Comparison of ENCODE assay signal across 11 cellular contexts in the genomic region with DNA sequence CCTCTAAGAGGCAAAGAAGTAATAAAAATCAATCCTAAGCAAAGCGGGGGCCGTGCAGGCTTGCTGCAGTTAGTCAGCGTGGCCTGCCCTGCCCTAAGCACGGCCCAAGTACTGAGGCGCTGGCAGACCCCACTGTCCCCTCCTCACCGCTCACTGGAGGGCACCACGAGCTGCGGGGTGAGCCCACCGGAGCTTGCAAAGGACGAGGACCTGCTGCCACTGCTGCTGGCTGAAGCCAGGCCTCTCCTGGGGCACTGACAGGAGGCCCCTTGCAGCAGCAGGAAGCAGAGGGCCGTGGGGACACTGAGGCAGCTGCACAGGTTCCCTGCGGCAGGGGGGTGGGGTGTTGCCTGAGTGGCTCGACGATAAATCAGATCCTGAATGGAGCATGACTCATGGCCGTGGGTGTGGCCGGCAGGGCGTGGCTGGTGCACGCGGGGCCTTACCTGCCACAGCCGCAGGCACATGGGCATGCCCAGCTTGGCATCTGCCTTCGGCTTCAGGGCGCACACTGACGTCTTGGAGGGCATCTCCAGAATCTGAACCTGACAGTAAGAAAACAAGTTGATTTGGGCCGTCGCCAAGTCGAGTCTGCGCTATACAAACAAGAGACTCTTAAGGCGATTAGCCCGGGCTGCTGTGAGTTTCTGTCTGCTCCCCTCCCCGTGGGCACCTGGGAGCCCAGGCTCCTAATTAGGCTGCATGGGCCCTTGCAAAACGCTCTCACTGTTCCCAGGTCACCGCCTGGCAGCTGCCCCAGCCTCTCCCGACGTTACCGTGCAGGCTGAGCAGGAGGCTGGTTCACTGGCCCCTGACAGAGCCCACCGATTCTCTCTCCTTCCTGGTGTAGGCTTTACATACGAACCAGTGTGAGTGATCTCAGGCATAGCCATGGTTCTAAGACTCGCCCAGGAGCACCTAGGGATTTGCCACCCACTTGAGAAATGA. TPM values are rescaled to one million over a fixed set of nuclear protein-coding genes. Genes with fewer than 3 reads are reported as not detected.
A peak's percentile ranks its signal among the peaks of the same experiment; 100 is the strongest.
DNase-seq lines count a peak whose midpoint lies in the region; ATAC-seq, FAIRE-seq and TF ChIP-seq lines count a peak whose summit lies in the region.
"Had no signal": no experiment of that assay in that cellular context is flagged by ENCODE, and none has a peak within 500 bp of the region (broad histone marks: within the 10 kb centered on the region; RNA-seq: fewer than 3 reads in every experiment).

No MANE protein-coding gene starts in this region.

- no peaks in the 10 kb centered on the region for H3K27me3 ChIP-seq in PC-9 (ENCODE audit: insufficient read depth, low read depth)

- H3F3A ChIP-seq in PC-9 (ENCODE audit: insufficient read depth, low read depth), result peaks cover 27% of the 10 kb centered on the region

- peaks cover 2% of the 10 kb centered on the region for H3K36me3 Mint-ChIP-seq in activated naive CD4-positive, alpha-beta T cell treated with anti-CD3 and anti-CD28 coated beads for 36 hours (ENCODE audit: low read depth)

- ATAC-seq in left ventricle myocardium superior, result no peak
- ATAC-seq in GM18511 (IDR thresholded peaks at IDR 0.05; ENCODE audit: unreplicated experiment), result no peak
- no peak for ATAC-seq in HG02642 (IDR thresholded peaks at IDR 0.05; ENCODE audit: poor library complexity, unreplicated experiment)

- no peaks in the 10 kb centered on the region for H3K79me2 ChIP-seq in PC-9 (ENCODE audit: low read depth)

- no peaks in the 10 kb centered on the region for H3K27me3 Mint-ChIP-seq in activated naive CD4-positive, alpha-beta T cell treated with anti-CD3 and anti-CD28 coated beads for 36 hours (ENCODE audit: low read depth)

- DNase-seq in activated naive CD4-positive, alpha-beta T cell treated with anti-CD3 and anti-CD28 coated beads, Interleukin-2, amount 50 U/mL, for 16 hours, result peak; percentile 9
- no peak for DNase-seq in activated naive CD4-positive, alpha-beta T cell treated with anti-CD3 and anti-CD28 coated beads for 36 hours
- peak; percentile 91 to 94 for DNase-seq in PC-9
- peak; percentile 27 for DNase-seq in left ventricle myocardium superior
- DNase-seq in urothelium cell line (ENCODE audit: low spot score), result peak; percentile 92
- no peak for DNase-seq in Kasumi-1 (lab: John Stamatoyannopoulos, UW)
- DNase-seq: immature natural killer cell had no signal

- peaks cover 11% of the 10 kb centered on the region for H3K4me1 Mint-ChIP-seq in activated naive CD4-positive, alpha-beta T cell treated with anti-CD3 and anti-CD28 coated beads for 36 hours (ENCODE audit: low read depth)

- peak overlapping the region; percentile 19; the same call in 1 of the 2 replicates for H3K4me3 ChIP-seq in PC-9

- peak overlapping the region; percentile 71 for H3K27ac ChIP-seq in PC-9

- no peak overlapping the region for H3K27ac Mint-ChIP-seq in activated naive CD4-positive, alpha-beta T cell treated with anti-CD3 and anti-CD28 coated beads for 36 hours
- H3K27ac Mint-ChIP-seq: immature natural killer cell had no signal

- no TSS peak for BruUV-seq in PC-9 (replicated peaks; lab: Mats Ljungman, UMichigan)

- H3K9me3 ChIP-seq in PC-9 (ENCODE audit: insufficient read depth, low read depth), result no peaks in the 10 kb centered on the region
- H3K9me3 ChIP-seq: Caco-2 had no signal

- no peak overlapping the region for H3K4me3 Mint-ChIP-seq in activated naive CD4-positive, alpha-beta T cell treated with anti-CD3 and anti-CD28 coated beads for 36 hours
- H3K4me3 Mint-ChIP-seq: immature natural killer cell had no signal

- no peaks in the 10 kb centered on the region for H3K9me2 ChIP-seq in PC-9 (ENCODE audit: insufficient read depth)

- CTCF ChIA-PET in activated naive CD4-positive, alpha-beta T cell treated with anti-CD3 and anti-CD28 coated beads for 36 hours (lab: Charles Lee), result no interaction called here
- CTCF ChIA-PET in PC-9 (lab: Charles Lee), result no interaction called here

- H3K36me3 ChIP-seq in PC-9 (ENCODE audit: low read depth), result no peaks in the 10 kb centered on the region

- H4K20me1 ChIP-seq in PC-9 (ENCODE audit: insufficient read depth), result no peaks in the 10 kb centered on the region

- peak; percentile 98 for FAIRE-seq in urothelium cell line (lab: Jason Lieb, UNC)
- FAIRE-seq: colon had no signal

- no peak overlapping the region for H2AFZ ChIP-seq in PC-9

- no peak for TF ChIP-seq CTCF in PC-9 (conservative IDR thresholded peaks at IDR 0.05)

- intact Hi-C loops in activated naive CD4-positive, alpha-beta T cell treated with anti-CD3 and anti-CD28 coated beads for 36 hours (cut with micrococcal nuclease), result no loop called here
- intact Hi-C loops in PC-9 (cut with micrococcal nuclease; ENCODE audit: unreplicated experiment), result loop anchor here (1.0 to 2.0 kb wide), 3 partner anchors 42 to 75 kb away; no protein-coding TSS in a partner anchor
- intact Hi-C loops in left ventricle myocardium superior (cut with micrococcal nuclease), result no loop called here

- POLR2A ChIA-PET in PC-9 (lab: Charles Lee; ENCODE audit: unreplicated experiment), result no interaction called here

- peaks cover 27% of the 10 kb centered on the region for H3K4me1 ChIP-seq in PC-9 (replicated peaks; ENCODE audit: insufficient read depth)
- H3K4me1 ChIP-seq: Caco-2 had no signal

- H3K9me3 Mint-ChIP-seq in activated naive CD4-positive, alpha-beta T cell treated with anti-CD3 and anti-CD28 coated beads for 36 hours, result no peaks in the 10 kb centered on the region
- H3K9me3 Mint-ChIP-seq: immature natural killer cell had no signal

- H3K4me2 ChIP-seq in PC-9, result peak overlapping the region; percentile 76

RNA-seq across cellular contexts. Expression of a gene that starts 45.9 kb away (rescaled TPM):
- total RNA-seq in activated naive CD4-positive, alpha-beta T cell treated with anti-CD3 and anti-CD28 coated beads for 36 hours, result not detected
- total RNA-seq in PC-9 (2021) (0.74 and 2.4 TPM in 2 replicates), left ventricle myocardium superior (3.6 TPM)

RNA-seq across cellular contexts. Expression of a gene that starts 48.2 kb away (rescaled TPM):
- 1 to 10 TPM; 8.8 to 9.8 TPM for total RNA-seq in activated naive CD4-positive, alpha-beta T cell treated with anti-CD3 and anti-CD28 coated beads for 36 hours
- 10.3 and 13.9 TPM in 2 replicates for total RNA-seq in PC-9 (2021)
- total RNA-seq in left ventricle myocardium superior, result 3.4 TPM

RNA-seq across cellular contexts. Expression of a gene that starts 48.2 kb away (rescaled TPM):
- 10 to 100 TPM; 10.9 to 11.9 TPM for total RNA-seq in activated naive CD4-positive, alpha-beta T cell treated with anti-CD3 and anti-CD28 coated beads for 36 hours
- total RNA-seq in PC-9 (2021) (20.9 and 23.5 TPM in 2 replicates), left ventricle myocardium superior (8.0 TPM)

Comparison
In these comparisons a context has a peak if more than half of its experiments do, and no peak if none do; other contexts are left out.
1. DNase-seq: peak in activated naive CD4-positive, alpha-beta T cell treated with anti-CD3 and anti-CD28 coated beads, Interleukin-2, amount 50 U/mL, for 16 hours (single experiment), PC-9 (2 of 2), left ventricle myocardium superior (single experiment) and urothelium cell line (single experiment); none in activated naive CD4-positive, alpha-beta T cell treated with anti-CD3 and anti-CD28 coated beads for 36 hours (single experiment) and Kasumi-1 (0 of 2).